Comparison of ENCODE assay signal across 8 cellular contexts in the genomic region with DNA sequence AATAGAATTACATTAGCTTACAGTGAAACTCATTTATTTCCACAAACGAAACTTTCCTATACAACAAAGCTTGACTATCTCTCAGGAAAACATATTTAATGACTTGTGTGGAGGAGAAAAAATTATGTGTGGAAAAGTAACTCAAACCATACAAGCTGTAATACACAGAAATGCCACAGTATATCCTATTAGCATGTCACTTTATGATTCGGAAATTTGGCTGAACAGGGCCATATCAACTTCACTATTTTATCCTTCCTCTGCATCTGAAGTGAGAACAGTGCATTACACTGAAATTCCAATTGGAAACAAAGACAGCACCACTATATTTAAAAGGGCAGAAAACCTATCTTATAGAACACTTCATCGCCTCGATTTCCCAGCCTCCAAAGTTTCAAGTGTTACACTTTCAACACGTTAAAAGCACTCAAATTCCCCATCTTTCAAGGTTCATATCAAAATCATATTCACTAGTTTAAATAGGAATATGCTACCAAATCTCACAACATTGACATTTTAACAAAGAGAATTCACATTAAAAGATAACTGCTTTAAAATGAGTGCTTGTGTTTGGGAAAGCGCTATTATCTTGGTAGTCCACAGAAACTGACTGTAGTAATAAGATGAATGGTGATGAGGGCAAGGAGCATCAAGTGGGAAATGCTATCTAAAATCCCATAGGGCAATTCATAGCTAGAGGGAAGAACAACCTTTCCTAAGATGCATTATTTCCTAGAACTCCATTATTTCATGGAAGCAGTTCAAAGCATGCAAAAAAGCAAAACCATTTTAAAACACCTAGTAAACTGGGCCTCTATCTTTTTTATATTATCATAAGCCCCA. TPM values are rescaled to one million over a fixed set of nuclear protein-coding genes. Genes with fewer than 3 reads are reported as not detected.
A peak's percentile ranks its signal among the peaks of the same experiment; 100 is the strongest.
DNase-seq lines count a peak whose midpoint lies in the region; ATAC-seq and TF ChIP-seq lines count a peak whose summit lies in the region.

No MANE protein-coding gene starts in this region.

- peaks cover 43% of the 10 kb centered on the region for H3K4me1 Mint-ChIP-seq in activated B cell treated with CpG ODN at 0.5 μM for 24 hours
- peaks cover 27 to 34% of the 10 kb centered on the region in 2 donors for H3K4me1 Mint-ChIP-seq in stimulated activated naive B cell treated with anti-CD40 and anti-IgM and Interleukin-4, amounts not matched to agents 10 μg/mL and 1 μg/mL and 100 μg/mL, for 72 hours

- peak overlapping the region; percentile 86 for H3K27ac ChIP-seq in HCT116 (ENCODE audit: low read depth, low read length)

- peaks cover 60% of the 10 kb centered on the region for H3K79me2 ChIP-seq in HCT116 (ENCODE audit: insufficient read depth, low read length)

- H3K9me3 Mint-ChIP-seq in activated B cell treated with CpG ODN at 0.5 μM for 24 hours: no peaks in the 10 kb centered on the region
- no peaks in the 10 kb centered on the region for H3K9me3 Mint-ChIP-seq in stimulated activated naive B cell treated with anti-CD40 and anti-IgM and Interleukin-4, amounts not matched to agents 10 μg/mL and 1 μg/mL and 100 μg/mL, for 72 hours

- peaks cover 36 to 52% of the 10 kb centered on the region in 2 experiments for H3K4me1 ChIP-seq in HCT116 (ENCODE audit: control insufficient read depth in 1 of 2, insufficient read depth in 2 of 2, low read length in 2 of 2)
- peaks cover 17% of the 10 kb centered on the region for H3K4me1 ChIP-seq in iPS-15b (ENCODE audit: control insufficient read depth, insufficient read depth, low read length)

- H3K4me2 ChIP-seq in HCT116 (ENCODE audit: low read length): peak overlapping the region; percentile 81

- peaks cover 13% of the 10 kb centered on the region for H3K36me3 Mint-ChIP-seq in activated B cell treated with CpG ODN at 0.5 μM for 24 hours (ENCODE audit: low read depth)
- H3K36me3 Mint-ChIP-seq in stimulated activated naive B cell treated with anti-CD40 and anti-IgM and Interleukin-4, amounts not matched to agents 10 μg/mL and 1 μg/mL and 100 μg/mL, for 72 hours: peaks cover 2 to 4% of the 10 kb centered on the region in 2 donors

- H3K9me3 ChIP-seq in HCT116 (ENCODE audit: control insufficient read depth in 1 of 2, insufficient read depth in 1 of 2, low read depth in 1 of 2, low read length in 2 of 2) (no peaks in the 10 kb centered on the region), iPS-15b (ENCODE audit: control insufficient read depth, insufficient read depth, low read length) (no peaks in the 10 kb centered on the region)

- H3K4me3 Mint-ChIP-seq in activated B cell treated with CpG ODN at 0.5 μM for 24 hours: peak overlapping the region; percentile 91
- peak overlapping the region; percentile 91 to 98 for H3K4me3 Mint-ChIP-seq in stimulated activated naive B cell treated with anti-CD40 and anti-IgM and Interleukin-4, amounts not matched to agents 10 μg/mL and 1 μg/mL and 100 μg/mL, for 72 hours

- peak overlapping the region; percentile 79 for H3K4me3 ChIP-seq in AG09309 (ENCODE audit: control insufficient read depth, low read depth, low read length)
- H3K4me3 ChIP-seq in HCT116 (replicated peaks in 1 of 2; ENCODE audit: low read depth in 1 of 2, low read length in 2 of 2): peak overlapping the region; percentile 68 to 85
- H3K4me3 ChIP-seq in iPS-15b (ENCODE audit: low read depth, low read length): peak overlapping the region; percentile 82

- BruUV-seq in HCT116 (replicated peaks; lab: Mats Ljungman, UMichigan): TSS peak; percentile 53

- no peak overlapping the region for H2AFZ ChIP-seq in HCT116 (ENCODE audit: low read depth, low read length, poor library complexity, severe bottlenecking)

- H3K9ac ChIP-seq in HCT116 (ENCODE audit: low read length) (peak overlapping the region; percentile 92), iPS-15b (ENCODE audit: low read depth, low read length) (no peak overlapping the region)

- no peak for TF ChIP-seq RAD21 in HCT116 (IDR thresholded peaks at IDR 0.05; ENCODE audit: low read depth)

- RAD21 ChIA-PET in HCT116 (lab: Charles Lee; ENCODE audit: low non-redundant PET in 1 of 2, low total read pairs in 2 of 2, uncharacterized antibody in 2 of 2, unreplicated experiment in 2 of 2): no interaction called here

- ATAC-seq in HCT116 (no peak), activated B cell treated with CpG ODN at 0.5 μM for 24 hours (ENCODE audit: low read depth) (no peak), HG03439 (IDR thresholded peaks at IDR 0.05; ENCODE audit: unreplicated experiment) (no peak), HG02610 (IDR thresholded peaks at IDR 0.05; ENCODE audit: unreplicated experiment) (no peak)
- ATAC-seq in stimulated activated naive B cell treated with anti-CD40 and anti-IgM and Interleukin-4, amounts not matched to agents 10 μg/mL and 1 μg/mL and 100 μg/mL, for 72 hours (replicated peaks): no peak

- POLR2A ChIA-PET in HCT116 (lab: Charles Lee) (interaction anchor here (0.9 kb wide), 1 partner anchor 50 kb away, joined by 3 read pairs; no protein-coding TSS in a partner anchor), activated B cell treated with CpG ODN at 0.5 μM for 24 hours (lab: Charles Lee) (interaction anchor here (0.5 to 1.7 kb wide), 3 partner anchors 15 to 222 kb away, joined by 5 to 9 read pairs (median 7); a partner anchor contains a TSS)

- no peak for TF ChIP-seq CTCF in AG09309 (IDR thresholded peaks at IDR 0.05; ENCODE audit: control insufficient read depth, insufficient read depth, low read depth, low read length, missing control alignments)
- TF ChIP-seq CTCF in HCT116 (IDR thresholded peaks at IDR 0.05 in 2 of 3, conservative IDR thresholded peaks at IDR 0.05 in 1 of 3; ENCODE audit: borderline replicate concordance in 1 of 3, insufficient read depth in 1 of 3, low read depth in 2 of 3, low read length in 2 of 3): 0 out of 6 replicates have a peak, but pooled peaks of 1 of the 3 experiments have one; percentile 11
- TF ChIP-seq CTCF in activated B cell treated with CpG ODN at 0.5 μM for 24 hours (IDR thresholded peaks at IDR 0.05): no peak

- CTCF ChIA-PET in HCT116 (lab: Charles Lee): no interaction called here
- CTCF ChIA-PET in activated B cell treated with CpG ODN at 0.5 μM for 24 hours (lab: Charles Lee): interaction anchor here (0.6 to 1.7 kb wide), 2 partner anchors 222 to 316 kb away, joined by 3 to 10 read pairs; a partner anchor contains a TSS

- H3K27me3 Mint-ChIP-seq in activated B cell treated with CpG ODN at 0.5 μM for 24 hours: no peaks in the 10 kb centered on the region
- no peaks in the 10 kb centered on the region for H3K27me3 Mint-ChIP-seq in stimulated activated naive B cell treated with anti-CD40 and anti-IgM and Interleukin-4, amounts not matched to agents 10 μg/mL and 1 μg/mL and 100 μg/mL, for 72 hours

- H3K27me3 ChIP-seq in HCT116 (ENCODE audit: insufficient read depth, low read length) (no peaks in the 10 kb centered on the region), iPS-15b (ENCODE audit: control insufficient read depth, insufficient read depth, low read length) (peaks cover 54% of the 10 kb centered on the region)

- DNase-seq in AG09309 (ENCODE audit: low read depth) (no peak), HCT116 (ENCODE audit: low read depth, low spot score) (no peak), activated B cell treated with CpG ODN at 0.5 μM for 24 hours (no peak), NCI-H1694 (lab: John Stamatoyannopoulos, UW) (no peak)
- no peak for DNase-seq in stimulated activated naive B cell treated with anti-CD40 and anti-IgM and Interleukin-4, amounts not matched to agents 10 μg/mL and 1 μg/mL and 100 μg/mL, for 72 hours

- H3K27ac Mint-ChIP-seq in activated B cell treated with CpG ODN at 0.5 μM for 24 hours: peak overlapping the region; percentile 94
- peak overlapping the region; percentile 25 for H3K27ac Mint-ChIP-seq in stimulated activated naive B cell treated with anti-CD40 and anti-IgM and Interleukin-4, amounts not matched to agents 10 μg/mL and 1 μg/mL and 100 μg/mL, for 72 hours

- intact Hi-C loops in HCT116 (cut with micrococcal nuclease): loop anchor here (5.0 kb wide), 2 partner anchors 126 to 161 kb away; a partner anchor contains a TSS
- intact Hi-C loops in activated B cell treated with CpG ODN at 0.5 μM for 24 hours (cut with micrococcal nuclease): loop anchor here (5.0 to 10.0 kb wide), 3 partner anchors 364 to 609 kb away; a partner anchor contains a TSS

- H3K36me3 ChIP-seq in HCT116 (ENCODE audit: control insufficient read depth in 1 of 2, insufficient read depth in 2 of 2, low read length in 2 of 2): no peaks in the 10 kb centered on the region
- no peaks in the 10 kb centered on the region for H3K36me3 ChIP-seq in iPS-15b (ENCODE audit: control insufficient read depth, insufficient read depth, low read length)

- TF ChIP-seq POLR2A in HCT116 (IDR thresholded peaks at IDR 0.05; ENCODE audit: borderline replicate concordance, extremely low read depth, insufficient read depth, insufficient read length): no peak

- no peaks in the 10 kb centered on the region for H3K9me2 ChIP-seq in HCT116 (ENCODE audit: insufficient read depth)

- H4K20me1 ChIP-seq in HCT116 (ENCODE audit: insufficient read depth): peaks cover 4% of the 10 kb centered on the region; the same call in 1 of the 2 replicates

TF ChIP-seq in HCT116, 20 proteins besides CTCF, POLR2A, EP300 and RAD21 (continues in another document):
- TF ChIP-seq, protein P1, sequence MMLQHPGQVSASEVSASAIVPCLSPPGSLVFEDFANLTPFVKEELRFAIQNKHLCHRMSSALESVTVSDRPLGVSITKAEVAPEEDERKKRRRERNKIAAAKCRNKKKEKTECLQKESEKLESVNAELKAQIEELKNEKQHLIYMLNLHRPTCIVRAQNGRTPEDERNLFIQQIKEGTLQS (IDR thresholded peaks at IDR 0.05): no peak
- TF ChIP-seq SRF (IDR thresholded peaks at IDR 0.05; ENCODE audit: low read depth) (no peak), EZH2 (IDR thresholded peaks at IDR 0.05) (no peak), ELF1 (IDR thresholded peaks at IDR 0.05; ENCODE audit: borderline replicate concordance, low read depth) (no peak)

RNA-seq across cellular contexts. Expression of a gene that starts 1.8 kb away (rescaled TPM):
- 12.8 TPM for total RNA-seq in HCT116 (2021; ENCODE audit: unreplicated experiment)
- polyA plus RNA-seq in HCT116 (2012): 2.6 and 4.1 TPM in 2 replicates
- total RNA-seq in activated B cell treated with CpG ODN at 0.5 μM for 24 hours: 20.0 and 25.3 TPM in 2 replicates
